Comparison of ENCODE assay signal across 31 cellular contexts in genomic region chr3:164927728-164928127, GRCh38.
"Had no signal": no experiment of that assay in that cellular context is flagged by ENCODE, and none has a peak within 500 bp of the region (broad histone marks: within the 10 kb centered on the region; RNA-seq: fewer than 3 reads in every experiment).

No MANE protein-coding gene starts in this region.

- H3K36me3 ChIP-seq: ascending aorta, breast epithelium, cardiac muscle cell, heart left ventricle had no signal

- DNase-seq: activated CD4-positive, alpha-beta memory T cell treated with anti-CD3 and anti-CD28 coated beads for 36 hours; activated CD4-positive, alpha-beta T cell treated with anti-CD3 and anti-CD28 coated beads for 36 hours; activated CD4-positive, alpha-beta T cell treated with anti-CD3 and anti-CD28 coated beads, Interleukin-2, amount 10 ng/mL, durations not matched to agents 24 days and 14 days; activated CD4-positive, CD25-positive, alpha-beta regulatory T cell; activated CD4-positive, CD25-positive, alpha-beta regulatory T cell treated with anti-CD3 and anti-CD28 coated beads, Interleukin-2, amount 50 U/mL, for 72 hours; activated CD8-positive, alpha-beta memory T cell treated with anti-CD3 and anti-CD28 coated beads, Interleukin-2, amount 10 ng/mL, durations not matched to agents 7 days and 5 days; activated CD8-positive, alpha-beta memory T cell treated with anti-CD3 and anti-CD28 coated beads, Interleukin-2, amount 50 U/mL, for 48 hours; activated CD8-positive, alpha-beta T cell treated with anti-CD3 and anti-CD28 coated beads, Interleukin-2, amount 10 ng/mL, durations not matched to agents 7 days and 5 days; activated gamma-delta T cell; activated naive CD4-positive, alpha-beta T cell; activated naive CD4-positive, alpha-beta T cell treated with anti-CD3 and anti-CD28 coated beads, Interleukin-2, amount 10 ng/mL, durations not matched to agents 7 days and 5 days; activated naive CD8-positive, alpha-beta T cell treated with anti-CD3 and anti-CD28 coated beads, Interleukin-2, amount 10 ng/mL, durations not matched to agents 7 days and 5 days; activated T-cell treated with anti-CD3 and anti-CD28 coated beads for 4 hours; activated T-cell treated with anti-CD3 and anti-CD28 coated beads, Interleukin-2, amount 50 U/mL, for 24 hours; activated T-cell treated with anti-CD3 and anti-CD28 coated beads, Interleukin-2, amount 50 U/mL, for 72 hours; central memory CD4-positive, alpha-beta T cell; cerebellar nuclear complex; dorsolateral prefrontal cortex; effector memory CD4-positive, alpha-beta T cell; endodermal cell; foreskin fibroblast; glutamatergic neuron; heart left ventricle; T-helper 1 cell; T-helper 17 cell had no signal

- H3K27ac ChIP-seq: ascending aorta, breast epithelium, cardiac muscle cell, coronary artery, dorsolateral prefrontal cortex, heart left ventricle had no signal

- H3K4me3 ChIP-seq: ascending aorta, breast epithelium, cardiac muscle cell, coronary artery, dorsolateral prefrontal cortex, heart left ventricle had no signal

- H3K27me3 ChIP-seq: ascending aorta, breast epithelium, cardiac muscle cell, heart left ventricle had no signal

- H3K9me3 ChIP-seq: ascending aorta, breast epithelium had no signal

- H3K4me1 ChIP-seq: ascending aorta, breast epithelium, heart left ventricle had no signal

- ATAC-seq: activated CD4-positive, alpha-beta T cell treated with anti-CD3 and anti-CD28 coated beads for 36 hours; activated CD8-positive, alpha-beta memory T cell treated with anti-CD3 and anti-CD28 coated beads, Interleukin-2, amount 10 ng/mL, durations not matched to agents 7 days and 5 days; activated CD8-positive, alpha-beta T cell treated with anti-CD3 and anti-CD28 coated beads, Interleukin-2, amount 10 ng/mL, durations not matched to agents 7 days and 5 days; activated naive CD4-positive, alpha-beta T cell treated with anti-CD3 and anti-CD28 coated beads, Interleukin-2, amount 50 U/mL, for 72 hours; activated T-cell treated with anti-CD3 and anti-CD28 coated beads, Interleukin-2, amount 50 U/mL, for 72 hours; esophagus mucosa; T-helper 17 cell had no signal
